35 cellular contexts compared by ENCODE assay signal in genomic region chr16:1282275-1282995, GRCh38. TPM values are rescaled to one million over a fixed set of nuclear protein-coding genes. Genes with fewer than 3 reads are reported as not detected.
"Had no signal": no experiment of that assay in that cellular context is flagged by ENCODE, and none has a peak within 500 bp of the region (broad histone marks: within the 10 kb centered on the region; RNA-seq: fewer than 3 reads in every experiment).

No MANE protein-coding gene starts in this region.

- H3K36me3 ChIP-seq: adrenal gland, ascending aorta, brain microvascular endothelial cell, heart right ventricle, lower lobe of right lung, ovary, right atrium auricular region, tibial artery had no signal

- H3K9me3 Mint-ChIP-seq: activated T-cell treated with anti-CD3 and anti-CD28 coated beads, Interleukin-2, amount 50 U/mL, for 4 hours; activated T-helper 2 cell treated with anti-CD3 and anti-CD28 coated beads, Interferon-gamma antibody, Interleukin-2, Interleukin-4, amounts not matched to agents 10 μg/mL and 5 μg/mL and 100 μg/mL, durations not matched to agents 14 hours and 24 hours and 36 hours; dendritic cell treated with granulocyte-macrophage colony-stimulating factor and Interleukin-4, amounts not matched to agents 40 ng/mL and 50 ng/mL, for 4 days; naive thymus-derived CD4-positive, alpha-beta T cell; neural crest cell; stimulated activated naive CD8-positive, alpha-beta T cell treated with anti-CD3 and anti-CD28 coated beads, Interleukin-15, amount 100 ng/mL, for 72 hours had no signal

- FAIRE-seq: endometrium, kidney, urothelium cell line had no signal

- H3K27me3 ChIP-seq: ascending aorta, ovary had no signal

- H3K27me3 Mint-ChIP-seq: activated naive CD8-positive, alpha-beta T cell had no signal

- H3K4me3 ChIP-seq: adrenal gland, ascending aorta, heart right ventricle, lower lobe of right lung, ovary, psoas muscle, right atrium auricular region, tibial artery had no signal

- H3K27ac Mint-ChIP-seq: activated naive CD8-positive, alpha-beta T cell; activated T-helper 2 cell treated with anti-CD3 and anti-CD28 coated beads, Interferon-gamma antibody, Interleukin-2, Interleukin-4, amounts not matched to agents 10 μg/mL and 5 μg/mL and 100 μg/mL, durations not matched to agents 14 hours and 24 hours and 36 hours; stimulated activated naive CD8-positive, alpha-beta T cell treated with anti-CD3 and anti-CD28 coated beads, Interleukin-15, amount 100 ng/mL, for 72 hours had no signal

- ATAC-seq: activated T-cell treated with anti-CD3 and anti-CD28 coated beads, Interleukin-2, amount 50 U/mL, for 4 hours; heart right ventricle; left lobe of liver; lower lobe of right lung; naive thymus-derived CD4-positive, alpha-beta T cell; psoas muscle; stimulated activated naive CD8-positive, alpha-beta T cell treated with anti-CD3 and anti-CD28 coated beads, Interleukin-15, amount 100 ng/mL, for 72 hours had no signal

- H3K4me3 Mint-ChIP-seq: activated naive CD8-positive, alpha-beta T cell; activated T-cell treated with anti-CD3 and anti-CD28 coated beads, Interleukin-2, amount 50 U/mL, for 4 hours; dendritic cell treated with granulocyte-macrophage colony-stimulating factor and Interleukin-4, amounts not matched to agents 40 ng/mL and 50 ng/mL, for 4 days; naive thymus-derived CD4-positive, alpha-beta T cell; neural crest cell; stimulated activated naive CD8-positive, alpha-beta T cell treated with anti-CD3 and anti-CD28 coated beads, Interleukin-15, amount 100 ng/mL, for 72 hours had no signal

- H3K27ac ChIP-seq: adrenal gland, ascending aorta, brain microvascular endothelial cell, heart right ventricle, lower lobe of right lung, ovary, psoas muscle, right atrium auricular region, tibial artery had no signal

- DNase-seq: activated CD4-positive, alpha-beta T cell treated with anti-CD3 and anti-CD28 coated beads for 4 hours; activated CD4-positive, alpha-beta T cell treated with anti-CD3 and anti-CD28 coated beads, Interleukin-2, amount 50 U/mL, for 48 hours; activated CD4-positive, CD25-positive, alpha-beta regulatory T cell; activated CD8-positive, alpha-beta memory T cell treated with anti-CD3 and anti-CD28 coated beads, Interleukin-2, amount 50 U/mL, for 48 hours; activated naive CD4-positive, alpha-beta T cell; activated T-cell treated with anti-CD3 and anti-CD28 coated beads, Interleukin-2, amount 50 U/mL, for 4 hours; adrenal gland; brain microvascular endothelial cell; caudate nucleus; effector CD4-positive, alpha-beta T cell; foreskin fibroblast; heart right ventricle; lower lobe of right lung; naive thymus-derived CD4-positive, alpha-beta T cell; ovary; psoas muscle; stimulated activated CD4-positive, alpha-beta T cell treated with anti-CD3 and anti-CD28 coated beads, Interleukin-12 subunit alpha, Interleukin-12 subunit beta, amount 100 ng/mL, for 4 hours; stimulated activated CD4-positive, alpha-beta T cell treated with anti-CD3 and anti-CD28 coated beads, Interleukin-4, amount 100 ng/mL, for 4 hours; stimulated activated naive CD8-positive, alpha-beta T cell treated with anti-CD3 and anti-CD28 coated beads, Interleukin-15, amount 100 ng/mL, for 72 hours; T1000; tibial artery had no signal

- H3K9me3 ChIP-seq: adrenal gland, ascending aorta, heart right ventricle, lower lobe of right lung, ovary, psoas muscle, right atrium auricular region, tibial artery had no signal

- H3K4me1 ChIP-seq: adrenal gland, ascending aorta, heart right ventricle, lower lobe of right lung, psoas muscle, right atrium auricular region, tibial artery had no signal

- H3K36me3 Mint-ChIP-seq: activated naive CD8-positive, alpha-beta T cell; naive thymus-derived CD4-positive, alpha-beta T cell had no signal

RNA-seq across cellular contexts. Expression of gene TPSD1, which starts 26.6 kb away (rescaled TPM):
- total RNA-seq: activated CD8-positive, alpha-beta memory T cell treated with anti-CD3 and anti-CD28 coated beads for 36 hours; activated T-helper 2 cell treated with anti-CD3 and anti-CD28 coated beads, Interferon-gamma antibody, Interleukin-2, Interleukin-4, amounts not matched to agents 10 μg/mL and 5 μg/mL and 100 μg/mL, durations not matched to agents 14 hours and 24 hours and 36 hours; adrenal gland; epithelial cell of proximal tubule; fibroblast of lung; left lobe of liver; naive thymus-derived CD4-positive, alpha-beta T cell; neural crest cell; skeletal muscle tissue had no signal
- polyA plus RNA-seq: fibroblast of lung; naive thymus-derived CD4-positive, alpha-beta T cell had no signal

RNA-seq across cellular contexts. Expression of gene TPSAB1, which starts 41.9 kb away (rescaled TPM):
- total RNA-seq: activated CD8-positive, alpha-beta memory T cell treated with anti-CD3 and anti-CD28 coated beads for 36 hours; activated T-helper 2 cell treated with anti-CD3 and anti-CD28 coated beads, Interferon-gamma antibody, Interleukin-2, Interleukin-4, amounts not matched to agents 10 μg/mL and 5 μg/mL and 100 μg/mL, durations not matched to agents 14 hours and 24 hours and 36 hours; epithelial cell of proximal tubule; fibroblast of lung; neural crest cell had no signal
- polyA plus RNA-seq: fibroblast of lung; naive thymus-derived CD4-positive, alpha-beta T cell had no signal

RNA-seq across cellular contexts. Expression of gene TPSB2, which starts 52.5 kb away (rescaled TPM):
- total RNA-seq: activated CD8-positive, alpha-beta memory T cell treated with anti-CD3 and anti-CD28 coated beads for 36 hours; activated T-helper 2 cell treated with anti-CD3 and anti-CD28 coated beads, Interferon-gamma antibody, Interleukin-2, Interleukin-4, amounts not matched to agents 10 μg/mL and 5 μg/mL and 100 μg/mL, durations not matched to agents 14 hours and 24 hours and 36 hours; ascending aorta; epithelial cell of proximal tubule; fibroblast of lung; neural crest cell; skeletal muscle tissue had no signal
- polyA plus RNA-seq: fibroblast of lung; naive thymus-derived CD4-positive, alpha-beta T cell had no signal
